Comparison of ENCODE assay signal across 8 cellular contexts in the genomic region with DNA sequence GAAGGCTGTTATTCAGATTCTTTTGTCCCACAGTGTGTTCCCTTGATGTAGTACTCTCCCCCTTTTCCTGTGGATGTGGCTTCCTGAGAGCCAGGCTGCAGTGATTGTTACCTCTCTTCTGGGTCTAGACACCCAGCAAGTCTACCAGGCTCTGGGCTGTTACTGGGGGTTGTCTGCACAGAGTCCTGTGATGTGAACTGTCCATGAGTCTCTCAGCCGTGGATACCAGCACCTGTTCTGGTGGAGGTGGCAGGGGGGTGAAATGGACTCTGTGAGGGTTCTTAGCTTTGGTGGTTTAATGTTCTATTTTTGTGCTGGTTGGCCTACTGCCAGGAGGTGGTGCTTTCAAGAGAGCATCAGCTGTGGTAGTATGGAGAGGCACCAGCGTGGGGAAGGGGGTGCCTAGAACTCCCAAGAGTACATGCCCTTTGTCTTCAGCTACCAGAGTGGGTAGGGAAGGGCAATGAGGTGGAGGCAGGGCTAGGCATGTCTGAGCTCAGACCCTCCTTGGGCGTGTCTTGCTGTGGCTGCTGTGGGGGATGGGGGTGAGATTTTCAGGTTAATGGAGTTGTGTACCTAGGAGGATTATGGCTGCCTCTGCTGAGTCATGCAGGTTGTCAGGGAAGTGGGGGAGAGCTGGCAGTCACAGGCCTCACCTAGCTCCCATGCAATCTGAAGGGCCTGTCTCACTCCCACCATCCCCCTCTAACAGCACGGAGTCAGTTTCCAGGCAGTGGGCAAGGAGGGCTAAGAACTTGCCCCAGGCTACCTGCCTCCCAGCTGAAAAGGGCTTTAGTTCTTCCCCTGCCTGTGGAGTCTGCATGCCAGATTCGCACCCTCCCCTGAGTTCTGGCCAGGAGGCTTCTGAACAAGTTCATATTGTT.
DNase-seq lines count a peak whose midpoint lies in the region; ATAC-seq, FAIRE-seq and TF ChIP-seq lines count a peak whose summit lies in the region.
"Not testable (repeated sequence)": the region's sequence is repeated elsewhere in the genome, so short reads cannot be mapped to it uniquely, and the experiment has no call there.

No MANE protein-coding gene starts in this region.

- not testable (repeated sequence) for H2BK15ac ChIP-seq in neuronal stem cell (ENCODE audit: low read length)

- H3K79me2 ChIP-seq in OCI-LY7 (ENCODE audit: insufficient read depth, low read depth, low read length); K562 (ENCODE audit: control insufficient read depth, insufficient read depth, low read length): not testable (repeated sequence)

- not testable (repeated sequence) for H3K23ac ChIP-seq in neuronal stem cell (ENCODE audit: low read depth, low read length, poor library complexity)

- H4K91ac ChIP-seq in neuronal stem cell (ENCODE audit: low read depth, low read length, poor library complexity) = not testable (repeated sequence)

- not testable (repeated sequence) for H3K9me3 ChIP-seq in OCI-LY7 (ENCODE audit: low read length); K562 (replicated peaks; ENCODE audit: control insufficient read depth, insufficient read depth, low read depth, low read length); neuronal stem cell (replicated peaks in 1 of 2; ENCODE audit: control insufficient read depth in 2 of 2, insufficient read depth in 1 of 2, low read depth in 1 of 2, low read length in 2 of 2)

- intact Hi-C loops in OCI-LY7 (cut with micrococcal nuclease; ENCODE audit: unreplicated experiment); K562 (cut with micrococcal nuclease): not testable (repeated sequence)

- not testable (repeated sequence) for H3K27ac ChIP-seq in OCI-LY7 (ENCODE audit: low read depth, low read length, poor library complexity, severe bottlenecking); K562 (ENCODE audit: extremely low read depth, low read depth, low read length); neuronal stem cell (replicated peaks; ENCODE audit: low read length)

- H2BK12ac ChIP-seq in neuronal stem cell (ENCODE audit: low read length) = not testable (repeated sequence)

- not testable (repeated sequence) for H3K9me1 ChIP-seq in K562 (ENCODE audit: control insufficient read depth, insufficient read depth, low read length)

- H2BK5ac ChIP-seq in neuronal stem cell (ENCODE audit: low read length) = not testable (repeated sequence)

- not testable (repeated sequence) for BruUV-seq in OCI-LY7 (replicated peaks; lab: Mats Ljungman, UMichigan); K562 (replicated peaks; lab: Mats Ljungman, UMichigan)

- H2BK120ac ChIP-seq in neuronal stem cell (ENCODE audit: low read depth, low read length) = not testable (repeated sequence)

- FAIRE-seq in K562 (lab: Jason Lieb, UNC) = not testable (repeated sequence)

- DNase-seq in COLO668 (lab: John Stamatoyannopoulos, UW; ENCODE audit: unreplicated experiment) = peak; percentile 77
- peak; percentile 88 for DNase-seq in ELF-1 (ENCODE audit: low read depth, low spot score)
- DNase-seq in Jurkat, Clone E6-1 (ENCODE audit: low read depth, low spot score) = peak; percentile 12
- peak; percentile 98 for DNase-seq in NCI-H1436 treated with DMSO at 0.1 percent for 48 hours (lab: John Stamatoyannopoulos, UW)
- DNase-seq in NCI-H2171 treated with DMSO at 0.1 percent for 48 hours (lab: John Stamatoyannopoulos, UW) = peak; percentile 96
- peak; percentile 8 for DNase-seq in OCI-LY7 (ENCODE audit: low spot score)
- DNase-seq in K562 (ENCODE audit: extremely low read depth in 1 of 4, low spot score in 3 of 4); neuronal stem cell (ENCODE audit: low spot score): not testable (repeated sequence)

- not testable (repeated sequence) for TF ChIP-seq EP300 in K562 (IDR thresholded peaks at IDR 0.05; ENCODE audit: low read length)

- H3K14ac ChIP-seq in neuronal stem cell (ENCODE audit: low read length) = peak overlapping the region; percentile 89

- not testable (repeated sequence) for H3K18ac ChIP-seq in neuronal stem cell (ENCODE audit: low read length)

- not testable (repeated sequence) for H3K9me2 ChIP-seq in OCI-LY7 (ENCODE audit: insufficient read depth, low read length)

- POLR2A ChIA-PET in OCI-LY7 (lab: Charles Lee) = not testable (repeated sequence)
- POLR2A ChIA-PET in K562 (lab: Yijun Ruan, JAX) = interaction anchor here (1.0 kb wide), 1 partner anchor 432 kb away, joined by 3 read pairs; no protein-coding TSS in a partner anchor

- not testable (repeated sequence) for H3K4me2 ChIP-seq in OCI-LY7 (ENCODE audit: low read length); K562 (ENCODE audit: insufficient read depth, low read length); neuronal stem cell (ENCODE audit: insufficient read depth, low read length, poor library complexity, severe bottlenecking)

- not testable (repeated sequence) for TF ChIP-seq RAD21 in K562 (CRISPR knock-in tag; conservative IDR thresholded peaks at IDR 0.05 in 1 of 2, IDR thresholded peaks at IDR 0.05 in 1 of 2)

- peak overlapping the region; percentile 21 for H2AK5ac ChIP-seq in neuronal stem cell (ENCODE audit: low read depth, low read length)

- in situ Hi-C loops in K562 (cut with MboI) = not testable (repeated sequence)

- H3K4ac ChIP-seq in neuronal stem cell (ENCODE audit: low read length) = not testable (repeated sequence)

- not testable (repeated sequence) for TF ChIP-seq POLR2A in K562 (conservative IDR thresholded peaks at IDR 0.05)

- not testable (repeated sequence) for H4K20me1 ChIP-seq in OCI-LY7 (ENCODE audit: insufficient read depth, low read length); K562 (replicated peaks; ENCODE audit: control insufficient read depth, insufficient read depth, low read length)

- H3K27me3 ChIP-seq in K562 (ENCODE audit: control insufficient read depth in 2 of 2, insufficient read depth in 2 of 2, low read length in 2 of 2); neuronal stem cell (ENCODE audit: control insufficient read depth in 3 of 3, insufficient read depth in 3 of 3, low read depth in 1 of 3, low read length in 3 of 3): not testable (repeated sequence)

- CTCF ChIA-PET in OCI-LY7 (lab: Charles Lee; ENCODE audit: unreplicated experiment); K562 (lab: Yijun Ruan, JAX; ENCODE audit: low intra/inter-chr PET ratio): not testable (repeated sequence)

- not testable (repeated sequence) for ATAC-seq in K562

- not testable (repeated sequence) for H3K36me3 ChIP-seq in OCI-LY7 (ENCODE audit: insufficient read depth, low read length); K562 (ENCODE audit: control insufficient read depth, insufficient read depth, low read length); neuronal stem cell (replicated peaks in 1 of 2; ENCODE audit: control insufficient read depth in 2 of 2, insufficient read depth in 2 of 2, low read length in 2 of 2)

- TF ChIP-seq CTCF in OCI-LY7 (conservative IDR thresholded peaks at IDR 0.05; ENCODE audit: low read length); K562 (IDR thresholded peaks at IDR 0.05 in 2 of 3, conservative IDR thresholded peaks at IDR 0.05 in 1 of 3; ENCODE audit: insufficient read depth in 2 of 3, low read depth in 1 of 3, low read length in 3 of 3): not testable (repeated sequence)

- not testable (repeated sequence) for H3K79me1 ChIP-seq in neuronal stem cell (ENCODE audit: low read depth, low read length)

- not testable (repeated sequence) for H3K4me1 ChIP-seq in OCI-LY7 (ENCODE audit: insufficient read depth, low read length, poor library complexity, severe bottlenecking); K562 (replicated peaks in 1 of 2; ENCODE audit: control insufficient read depth in 2 of 2, insufficient read depth in 2 of 2, low read length in 2 of 2); neuronal stem cell (ENCODE audit: control insufficient read depth in 2 of 2, insufficient read depth in 1 of 2, low read depth in 1 of 2, low read length in 2 of 2)

- WGBS in K562 (ENCODE audit: insufficient coverage, low coverage, missing lambda C conversion rate) = 0% methylated on average over 3 of the region's 5 CpGs
- no CpG with 5 or more reads among the region's 5 CpGs for WGBS in neuronal stem cell (ENCODE audit: extremely low coverage in 2 of 2, insufficient read length in 2 of 2, insufficient replicate concordance in 1 of 2), 2 donors

- H2AFZ ChIP-seq in OCI-LY7 (ENCODE audit: low read length); K562 (ENCODE audit: low read depth, low read length); neuronal stem cell (ENCODE audit: low read length): not testable (repeated sequence)

- not testable (repeated sequence) for H3K4me3 ChIP-seq in Jurkat, Clone E6-1 (ENCODE audit: low read length); OCI-LY7 (ENCODE audit: low read depth, low read length, poor library complexity, severe bottlenecking); K562; neuronal stem cell (ENCODE audit: low read length in 2 of 2)

- H4K8ac ChIP-seq in neuronal stem cell (ENCODE audit: low read depth, low read length) = peak overlapping the region; percentile 3

- H3K9ac ChIP-seq in K562 (ENCODE audit: insufficient read depth in 1 of 2, low read depth in 2 of 2, low read length in 2 of 2); neuronal stem cell (ENCODE audit: low read depth, low read length, poor library complexity): not testable (repeated sequence)

TF ChIP-seq in K562, 482 proteins besides CTCF, POLR2A, EP300 and RAD21:
- TF ChIP-seq NFIC (IDR thresholded peaks at IDR 0.05) = peak; percentile 30; the same call in 1 of the 2 replicates
TF ChIP-seq in K562: peak in this region for 1; not testable (repeated sequence) for 481.
